In the genomic region with DNA sequence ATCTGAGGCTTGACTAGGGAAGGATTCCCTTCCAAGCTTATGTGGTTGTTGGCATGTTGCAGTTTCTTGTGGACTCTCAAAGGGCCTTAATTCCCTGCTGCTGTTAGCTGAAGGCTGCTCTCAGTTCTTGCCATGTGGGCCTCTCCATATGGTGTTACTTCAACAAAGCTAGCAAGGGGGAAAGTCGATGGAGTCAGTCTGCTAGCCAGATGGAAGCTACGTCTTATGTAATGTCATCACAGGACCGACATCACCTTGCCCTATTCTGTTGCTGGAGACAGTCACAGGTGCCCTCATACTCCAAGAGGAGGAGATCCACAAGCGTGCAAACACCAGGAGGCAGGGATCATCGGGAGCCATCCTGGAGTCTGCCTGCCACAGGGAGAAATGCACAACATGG, we compare ENCODE assay signal across 23 cellular contexts.
"Had no signal": no experiment of that assay in that cellular context is flagged by ENCODE, and none has a peak within 500 bp of the region (broad histone marks: within the 10 kb centered on the region; RNA-seq: fewer than 3 reads in every experiment).

No MANE protein-coding gene starts in this region.

- H3K27me3 ChIP-seq: brain microvascular endothelial cell, MG63 had no signal

- H3K27ac ChIP-seq: brain microvascular endothelial cell, coronary artery, PC-9, SK-N-MC, VCaP had no signal

- H3K4me3 ChIP-seq: coronary artery, MG63, PC-9, SK-N-MC had no signal

- DNase-seq: activated CD4-positive, alpha-beta T cell treated with anti-CD3 and anti-CD28 coated beads for 4 hours; activated CD8-positive, alpha-beta memory T cell treated with anti-CD3 and anti-CD28 coated beads, Interleukin-2, amount 50 U/mL, for 4 hours; activated CD8-positive, alpha-beta T cell treated with anti-CD3 and anti-CD28 coated beads for 36 hours; activated gamma-delta T cell treated with Interleukin-2 at 50 U/mL for 16 hours; activated naive CD4-positive, alpha-beta T cell treated with anti-CD3 and anti-CD28 coated beads, Interleukin-2, amount 10 ng/mL, durations not matched to agents 7 days and 5 days; activated naive CD8-positive, alpha-beta T cell treated with anti-CD3 and anti-CD28 coated beads for 36 hours; activated T-cell treated with anti-CD3 and anti-CD28 coated beads, Interleukin-2, amount 50 U/mL, for 72 hours; brain microvascular endothelial cell; MG63; MV-4-11; NCI-H1092 treated with DMSO at 0.1 percent for 48 hours; NCI-H1417 treated with DMSO at 0.1 percent for 48 hours; NCI-H1694 treated with DMSO at 0.1 percent for 48 hours; NCI-H2029 treated with DMSO at 0.1 percent for 48 hours; NCI-H2227 treated with DMSO at 0.1 percent for 48 hours; NCI-H446 treated with DMSO at 0.1 percent for 48 hours; NCI-H526 treated with DMSO at 0.1 percent for 48 hours; PC-9; T-cell had no signal

- H3K4me1 Mint-ChIP-seq: activated naive CD8-positive, alpha-beta T cell treated with anti-CD3 and anti-CD28 coated beads for 36 hours had no signal

- H3K36me3 Mint-ChIP-seq: activated naive CD4-positive, alpha-beta T cell treated with anti-CD3 and anti-CD28 coated beads, Interleukin-2, amount 10 ng/mL, durations not matched to agents 7 days and 5 days; activated naive CD8-positive, alpha-beta T cell treated with anti-CD3 and anti-CD28 coated beads for 36 hours; T-cell had no signal

- H3K36me3 ChIP-seq: brain microvascular endothelial cell, MG63 had no signal

- H3K9me3 ChIP-seq: MG63 had no signal

- H3K4me3 Mint-ChIP-seq: activated CD8-positive, alpha-beta T cell treated with anti-CD3 and anti-CD28 coated beads for 36 hours; activated naive CD4-positive, alpha-beta T cell treated with anti-CD3 and anti-CD28 coated beads, Interleukin-2, amount 10 ng/mL, durations not matched to agents 7 days and 5 days; activated naive CD8-positive, alpha-beta T cell treated with anti-CD3 and anti-CD28 coated beads for 36 hours; activated T-cell treated with anti-CD3 and anti-CD28 coated beads, Interleukin-2, amount 50 U/mL, for 72 hours; T-cell had no signal

- H3K9me3 Mint-ChIP-seq: activated CD8-positive, alpha-beta T cell treated with anti-CD3 and anti-CD28 coated beads for 36 hours; activated naive CD4-positive, alpha-beta T cell treated with anti-CD3 and anti-CD28 coated beads, Interleukin-2, amount 10 ng/mL, durations not matched to agents 7 days and 5 days; activated naive CD8-positive, alpha-beta T cell treated with anti-CD3 and anti-CD28 coated beads for 36 hours; activated T-cell treated with anti-CD3 and anti-CD28 coated beads, Interleukin-2, amount 50 U/mL, for 72 hours; activated T-helper 2 cell treated with anti-CD3 and anti-CD28 coated beads, Interferon-gamma antibody, Interleukin-2, Interleukin-4, amounts not matched to agents 10 μg/mL and 5 μg/mL and 100 μg/mL, durations not matched to agents 14 hours and 24 hours and 36 hours; T-cell had no signal

- H3K27ac Mint-ChIP-seq: activated CD8-positive, alpha-beta T cell treated with anti-CD3 and anti-CD28 coated beads for 36 hours; activated naive CD4-positive, alpha-beta T cell treated with anti-CD3 and anti-CD28 coated beads, Interleukin-2, amount 10 ng/mL, durations not matched to agents 7 days and 5 days; activated naive CD8-positive, alpha-beta T cell treated with anti-CD3 and anti-CD28 coated beads for 36 hours; activated T-cell treated with anti-CD3 and anti-CD28 coated beads, Interleukin-2, amount 50 U/mL, for 72 hours; activated T-helper 2 cell treated with anti-CD3 and anti-CD28 coated beads, Interferon-gamma antibody, Interleukin-2, Interleukin-4, amounts not matched to agents 10 μg/mL and 5 μg/mL and 100 μg/mL, durations not matched to agents 14 hours and 24 hours and 36 hours; T-cell had no signal

- H3K27me3 Mint-ChIP-seq: activated CD8-positive, alpha-beta T cell treated with anti-CD3 and anti-CD28 coated beads for 36 hours; activated naive CD8-positive, alpha-beta T cell treated with anti-CD3 and anti-CD28 coated beads for 36 hours; T-cell had no signal

- ATAC-seq: activated CD8-positive, alpha-beta T cell treated with anti-CD3 and anti-CD28 coated beads for 36 hours; activated T-cell treated with anti-CD3 and anti-CD28 coated beads, Interleukin-2, amount 50 U/mL, for 72 hours; T-cell had no signal
